Comparison of ENCODE assay signal across 1 cellular context in genomic region chr1:221166559-221167318, GRCh38.
TF ChIP-seq lines count a peak whose summit lies in the region.

No MANE protein-coding gene starts in this region.

TF ChIP-seq in SK-N-SH, 30 proteins besides CTCF, POLR2A, EP300 and RAD21 (continued from another document):
- no peak for TF ChIP-seq REST (IDR thresholded peaks at IDR 0.05; ENCODE audit: low read depth, low read length)
- TF ChIP-seq ELF1 (IDR thresholded peaks at IDR 0.05), result no peak
